ENCODE assay signal across 1 cellular context in the genomic region with DNA sequence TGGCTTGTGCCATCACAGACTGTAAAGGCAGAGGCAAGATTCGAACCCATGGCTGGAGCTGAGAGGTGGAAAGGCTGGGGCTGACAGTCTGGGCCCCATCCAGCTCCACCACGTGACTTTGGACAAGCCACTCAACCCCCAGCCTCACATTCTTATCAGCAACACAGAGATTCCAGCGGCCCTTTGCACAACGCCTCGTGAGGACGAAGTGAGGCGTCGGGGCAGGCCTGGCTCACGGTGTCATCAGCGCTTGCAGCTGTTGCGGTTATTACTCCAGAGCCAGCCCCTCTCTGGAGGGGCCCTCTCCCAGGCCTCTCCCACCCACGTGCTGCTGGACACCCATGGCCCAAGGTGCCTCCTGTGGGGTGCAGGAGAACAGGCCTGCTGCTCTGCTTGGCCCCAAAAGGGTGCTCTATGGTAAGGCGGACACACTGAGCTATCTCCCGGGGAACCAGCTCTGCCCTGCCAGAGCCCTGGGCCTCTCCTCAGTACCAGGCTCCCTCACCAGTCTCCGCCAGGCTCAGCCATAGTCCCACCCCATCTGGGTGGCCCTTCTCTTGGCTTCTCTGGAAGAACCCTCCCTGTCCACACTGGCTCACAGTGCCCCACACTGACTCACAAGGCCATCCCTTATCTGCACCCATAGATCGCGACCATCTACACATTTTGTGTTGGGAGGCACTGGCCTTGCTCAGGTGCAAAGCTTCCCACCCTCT.
TF ChIP-seq lines count a peak whose summit lies in the region.

No MANE protein-coding gene starts in this region.

TF ChIP-seq in IMR-90, 13 proteins besides CTCF, POLR2A, EP300 and RAD21:
- TF ChIP-seq FOS (IDR thresholded peaks at IDR 0.05; ENCODE audit: low read depth, low read length): no peak
- TF ChIP-seq BHLHE40 (IDR thresholded peaks at IDR 0.05; ENCODE audit: low read depth, low read length): no peak
- no peak for TF ChIP-seq NFE2L2 (IDR thresholded peaks at IDR 0.05; ENCODE audit: low read depth, low read length)
- TF ChIP-seq RCOR1 (IDR thresholded peaks at IDR 0.05; ENCODE audit: insufficient replicate concordance, low read length): no peak
- TF ChIP-seq, protein P1, sequence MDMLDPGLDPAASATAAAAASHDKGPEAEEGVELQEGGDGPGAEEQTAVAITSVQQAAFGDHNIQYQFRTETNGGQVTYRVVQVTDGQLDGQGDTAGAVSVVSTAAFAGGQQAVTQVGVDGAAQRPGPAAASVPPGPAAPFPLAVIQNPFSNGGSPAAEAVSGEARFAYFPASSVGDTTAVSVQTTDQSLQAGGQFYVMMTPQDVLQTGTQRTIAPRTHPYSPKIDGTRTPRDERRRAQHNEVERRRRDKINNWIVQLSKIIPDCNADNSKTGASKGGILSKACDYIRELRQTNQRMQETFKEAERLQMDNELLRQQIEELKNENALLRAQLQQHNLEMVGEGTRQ (IDR thresholded peaks at IDR 0.05; ENCODE audit: low read depth, low read length): no peak
- no peak for TF ChIP-seq CEBPB (IDR thresholded peaks at IDR 0.05; ENCODE audit: low read depth, low read length)
- no peak for TF ChIP-seq SMC3 (IDR thresholded peaks at IDR 0.05; ENCODE audit: low read depth, low read length)
- no peak for TF ChIP-seq MAFK (IDR thresholded peaks at IDR 0.05; ENCODE audit: low read depth, low read length)
- no peak for TF ChIP-seq RFX5 (IDR thresholded peaks at IDR 0.05; ENCODE audit: low read depth, low read length)
- TF ChIP-seq MXI1 (IDR thresholded peaks at IDR 0.05; ENCODE audit: borderline replicate concordance, low read depth, low read length): no peak
- TF ChIP-seq, protein P2, sequence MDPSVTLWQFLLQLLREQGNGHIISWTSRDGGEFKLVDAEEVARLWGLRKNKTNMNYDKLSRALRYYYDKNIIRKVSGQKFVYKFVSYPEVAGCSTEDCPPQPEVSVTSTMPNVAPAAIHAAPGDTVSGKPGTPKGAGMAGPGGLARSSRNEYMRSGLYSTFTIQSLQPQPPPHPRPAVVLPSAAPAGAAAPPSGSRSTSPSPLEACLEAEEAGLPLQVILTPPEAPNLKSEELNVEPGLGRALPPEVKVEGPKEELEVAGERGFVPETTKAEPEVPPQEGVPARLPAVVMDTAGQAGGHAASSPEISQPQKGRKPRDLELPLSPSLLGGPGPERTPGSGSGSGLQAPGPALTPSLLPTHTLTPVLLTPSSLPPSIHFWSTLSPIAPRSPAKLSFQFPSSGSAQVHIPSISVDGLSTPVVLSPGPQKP (IDR thresholded peaks at IDR 0.05; ENCODE audit: borderline replicate concordance, low read depth, low read length): no peak
- TF ChIP-seq MAZ (IDR thresholded peaks at IDR 0.05; ENCODE audit: borderline replicate concordance, low read depth, low read length): no peak
- TF ChIP-seq CHD1 (IDR thresholded peaks at IDR 0.05; ENCODE audit: low read depth, low read length): no peak
